ENCODE assay signal across 12 cellular contexts in the genomic region with DNA sequence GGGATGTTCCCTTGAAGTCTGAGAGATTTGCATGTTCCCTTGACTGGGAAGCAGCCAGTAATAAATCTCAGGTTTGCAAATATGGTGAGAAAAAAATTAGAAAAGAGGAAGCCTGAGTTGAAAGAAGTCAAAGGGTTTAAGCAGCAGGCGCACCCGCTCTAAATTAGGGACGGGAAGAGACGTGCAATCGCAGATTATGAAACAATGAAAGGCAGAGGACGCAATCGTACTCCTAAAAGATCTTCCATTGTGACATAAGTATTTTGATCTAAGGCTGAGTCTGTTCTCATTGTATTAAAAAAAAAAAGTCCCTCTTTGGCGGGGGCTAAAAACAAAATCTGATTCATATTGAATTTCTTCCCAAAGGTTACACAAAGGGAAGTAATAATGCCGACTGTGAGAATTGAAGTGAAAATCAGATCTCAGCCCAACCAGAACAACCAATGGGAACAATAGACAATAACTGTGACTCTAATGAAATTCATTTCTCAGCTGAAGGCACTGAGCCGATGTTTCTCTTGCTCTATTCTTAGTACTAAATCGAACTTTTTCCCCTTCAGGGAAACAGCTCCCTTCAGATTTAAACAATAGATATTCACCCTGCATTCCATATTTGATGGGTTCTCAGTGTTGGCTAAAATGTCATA. TPM values are rescaled to one million over a fixed set of nuclear protein-coding genes. Genes with fewer than 3 reads are reported as not detected.
DNase-seq lines count a peak whose midpoint lies in the region; ATAC-seq and TF ChIP-seq lines count a peak whose summit lies in the region.
"Had no signal": no experiment of that assay in that cellular context is flagged by ENCODE, and none has a peak within 500 bp of the region (broad histone marks: within the 10 kb centered on the region; RNA-seq: fewer than 3 reads in every experiment).

No MANE protein-coding gene starts in this region.

- no peaks in the 10 kb centered on the region for H3K36me3 Mint-ChIP-seq in activated CD8-positive, alpha-beta T cell treated with anti-CD3 and anti-CD28 coated beads, Interleukin-2, amount 10 ng/mL, durations not matched to agents 7 days and 5 days (ENCODE audit: low read depth)
- no peaks in the 10 kb centered on the region for H3K36me3 Mint-ChIP-seq in natural killer cell

- H3K4me1 ChIP-seq in HEK293 (ENCODE audit: control insufficient read depth, insufficient read depth, low read length) (peaks cover 3% of the 10 kb centered on the region; the same call in 1 of the 2 replicates), gastrocnemius medialis (no peaks in the 10 kb centered on the region)
- H3K4me1 ChIP-seq: ascending aorta had no signal

- H3K27me3 Mint-ChIP-seq in activated CD8-positive, alpha-beta T cell treated with anti-CD3 and anti-CD28 coated beads, Interleukin-2, amount 10 ng/mL, durations not matched to agents 7 days and 5 days (ENCODE audit: low read depth) = peaks cover 9% of the 10 kb centered on the region
- peaks cover 0 to 11% of the 10 kb centered on the region in 2 donors for H3K27me3 Mint-ChIP-seq in natural killer cell (ENCODE audit: low read depth in 2 of 2)

- ATAC-seq in gastrocnemius medialis = peak; percentile 58 to 60
- ATAC-seq in activated CD8-positive, alpha-beta T cell treated with anti-CD3 and anti-CD28 coated beads, Interleukin-2, amount 10 ng/mL, durations not matched to agents 7 days and 5 days = no peak
- ATAC-seq in natural killer cell = no peak
- no peak for ATAC-seq in HG02571 (IDR thresholded peaks at IDR 0.05; ENCODE audit: unreplicated experiment)

- H3K27ac Mint-ChIP-seq in activated CD8-positive, alpha-beta T cell treated with anti-CD3 and anti-CD28 coated beads, Interleukin-2, amount 10 ng/mL, durations not matched to agents 7 days and 5 days = no peak overlapping the region
- H3K27ac Mint-ChIP-seq in natural killer cell = no peak overlapping the region

- H3K4me3 ChIP-seq in HEK293 (ENCODE audit: low read depth, low read length) (no peak overlapping the region), fibroblast of the aortic adventitia (ENCODE audit: low read depth, low read length) (no peak overlapping the region), gastrocnemius medialis (no peak overlapping the region)

- TF ChIP-seq CTCF in HEK293 (tag by site-specific recombination; IDR thresholded peaks at IDR 0.05) (no peak), fibroblast of the aortic adventitia (IDR thresholded peaks at IDR 0.05; ENCODE audit: insufficient read depth, low read length) (no peak), gastrocnemius medialis (IDR thresholded peaks at IDR 0.05 in 4 of 5, conservative IDR thresholded peaks at IDR 0.05 in 1 of 5) (no peak), natural killer cell (IDR thresholded peaks at IDR 0.05) (no peak)

- TF ChIP-seq POLR2A in gastrocnemius medialis (IDR thresholded peaks at IDR 0.05) = no peak

- H3K9me3 Mint-ChIP-seq in activated CD8-positive, alpha-beta T cell treated with anti-CD3 and anti-CD28 coated beads, Interleukin-2, amount 10 ng/mL, durations not matched to agents 7 days and 5 days (ENCODE audit: insufficient read depth) = no peaks in the 10 kb centered on the region
- H3K9me3 Mint-ChIP-seq in natural killer cell = no peaks in the 10 kb centered on the region

- H3K36me3 ChIP-seq in HEK293 (ENCODE audit: control insufficient read depth in 2 of 2, insufficient read depth in 1 of 2, low read length in 2 of 2) (no peaks in the 10 kb centered on the region), gastrocnemius medialis (no peaks in the 10 kb centered on the region)
- H3K36me3 ChIP-seq: ascending aorta had no signal

- no peaks in the 10 kb centered on the region for H3K9me3 ChIP-seq in HEK293 (ENCODE audit: control insufficient read depth, insufficient read depth, low read depth, low read length)
- no peaks in the 10 kb centered on the region for H3K9me3 ChIP-seq in gastrocnemius medialis
- H3K9me3 ChIP-seq: ascending aorta had no signal

- H3K4me1 Mint-ChIP-seq in activated CD8-positive, alpha-beta T cell treated with anti-CD3 and anti-CD28 coated beads, Interleukin-2, amount 10 ng/mL, durations not matched to agents 7 days and 5 days (ENCODE audit: low read depth) = peaks cover 7% of the 10 kb centered on the region
- H3K4me1 Mint-ChIP-seq in natural killer cell = no peaks in the 10 kb centered on the region

- intact Hi-C loops in gastrocnemius medialis (cut with DNase I; ENCODE audit: low total_unique reads) (no loop called here), natural killer cell (cut with micrococcal nuclease) (no loop called here)

- no peaks in the 10 kb centered on the region for H3K27me3 ChIP-seq in gastrocnemius medialis
- H3K27me3 ChIP-seq: ascending aorta had no signal

- CTCF ChIA-PET in HEK293 (lab: Yijun Ruan, JAX) = interaction anchor here (0.7 to 1.2 kb wide), 3 partner anchors 10 to 1846 kb away, joined by 3 to 7 read pairs (median 3); no protein-coding TSS in a partner anchor
- CTCF ChIA-PET in activated CD8-positive, alpha-beta T cell treated with anti-CD3 and anti-CD28 coated beads, Interleukin-2, amount 10 ng/mL, durations not matched to agents 7 days and 5 days (lab: Charles Lee) = no interaction called here

- in situ Hi-C loops in gastrocnemius medialis (cut with MboI; ENCODE audit: low sequenced_read_pairs in 4 of 4) = no loop called here

- H3K27ac ChIP-seq in HEK293 (ENCODE audit: extremely low read depth, low read depth, low read length) (no peak overlapping the region), gastrocnemius medialis (peak overlapping the region in 2 of 4 donors; percentile 13 to 22)
- H3K27ac ChIP-seq: ascending aorta had no signal

- POLR2A ChIA-PET in HEK293 (lab: Yijun Ruan, JAX) = no interaction called here
- POLR2A ChIA-PET in activated CD8-positive, alpha-beta T cell treated with anti-CD3 and anti-CD28 coated beads, Interleukin-2, amount 10 ng/mL, durations not matched to agents 7 days and 5 days (lab: Charles Lee) = interaction anchor here (0.8 kb wide), 1 partner anchor 29 kb away, joined by 4 read pairs; the partner anchor contains the start of gene SAT1

- DNase-seq in SIG-M5 (lab: John Stamatoyannopoulos, UW) (peak; percentile 40), fibroblast of the aortic adventitia (ENCODE audit: low read depth) (peak; percentile 22), gastrocnemius medialis (peak in 1 of 2 donors; percentile 18), cortex of kidney (lab: John Stamatoyannopoulos, UW) (no peak), natural killer cell (no peak)
- DNase-seq in activated CD8-positive, alpha-beta T cell treated with anti-CD3 and anti-CD28 coated beads, Interleukin-2, amount 10 ng/mL, durations not matched to agents 7 days and 5 days = no peak
- DNase-seq: DND-41, NCI-H1694, SHP77 treated with DMSO at 0.1 percent for 48 hours had no signal

- no peak overlapping the region for H3K4me3 Mint-ChIP-seq in activated CD8-positive, alpha-beta T cell treated with anti-CD3 and anti-CD28 coated beads, Interleukin-2, amount 10 ng/mL, durations not matched to agents 7 days and 5 days
- H3K4me3 Mint-ChIP-seq in natural killer cell = no peak overlapping the region

TF ChIP-seq in HEK293, 187 proteins besides CTCF, POLR2A, EP300 and RAD21:
- TF ChIP-seq ZNF211 (tag by site-specific recombination; IDR thresholded peaks at IDR 0.05; ENCODE audit: low read depth) (no peak), ZBTB48 (tag by site-specific recombination; IDR thresholded peaks at IDR 0.05) (peak; percentile 50; the same call in 1 of the 2 replicates)

RNA-seq across cellular contexts. Expression of gene SAT1, which starts 28.3 kb away (rescaled TPM):
- total RNA-seq in fibroblast of the aortic adventitia (ENCODE audit: low replicate concordance) (75.7 and 450 TPM in 2 replicates), gastrocnemius medialis (100 to 1,000 TPM in 1 of 4 donors, 10 to 100 TPM in 3; 46.1 to 122 (median 81.4) TPM), natural killer cell (100 to 1,000 TPM; 276 to 667 (median 524) TPM)
- total RNA-seq in activated CD8-positive, alpha-beta T cell treated with anti-CD3 and anti-CD28 coated beads, Interleukin-2, amount 10 ng/mL, durations not matched to agents 7 days and 5 days = 10 to 100 TPM; 83.4 to 87.5 TPM

Comparison
In these comparisons a context has a peak if more than half of its experiments do, and no peak if none do; other contexts are left out.
1. DNase-seq: peak in SIG-M5 (single experiment) and fibroblast of the aortic adventitia (single experiment); none in activated CD8-positive, alpha-beta T cell treated with anti-CD3 and anti-CD28 coated beads, Interleukin-2, amount 10 ng/mL, durations not matched to agents 7 days and 5 days (single experiment), cortex of kidney (single experiment) and natural killer cell (single experiment).
2. ATAC-seq: peak in gastrocnemius medialis (2 of 2); none in activated CD8-positive, alpha-beta T cell treated with anti-CD3 and anti-CD28 coated beads, Interleukin-2, amount 10 ng/mL, durations not matched to agents 7 days and 5 days (single experiment), natural killer cell (0 of 3) and HG02571 (single experiment).